Comparison of ENCODE assay signal across 25 cellular contexts in the genomic region with DNA sequence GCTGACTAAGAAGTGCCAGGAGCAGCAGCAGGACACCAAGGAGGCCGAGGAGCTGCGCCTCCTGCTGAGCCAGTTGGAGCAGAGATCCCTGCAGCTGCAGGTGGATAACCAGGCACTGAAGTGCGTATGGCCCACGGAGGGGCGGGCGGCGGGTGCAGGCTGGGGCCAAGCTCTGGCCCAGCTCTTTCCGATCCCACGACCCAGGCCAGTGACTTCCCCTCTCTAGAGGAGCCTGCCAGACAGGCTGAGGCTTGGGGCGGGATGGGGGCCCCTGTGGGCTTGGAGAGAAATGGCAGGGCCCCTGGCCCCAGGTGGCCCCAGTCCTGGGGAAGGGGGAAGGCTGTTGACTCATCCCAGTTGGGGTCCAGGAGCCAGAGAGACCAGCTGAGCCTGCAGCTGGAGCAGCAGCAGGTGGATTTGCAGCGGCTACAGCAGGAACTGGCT. TPM values are rescaled to one million over a fixed set of nuclear protein-coding genes. Genes with fewer than 3 reads are reported as not detected.
A peak's percentile ranks its signal among the peaks of the same experiment; 100 is the strongest.
DNase-seq lines count a peak whose midpoint lies in the region; ATAC-seq, FAIRE-seq and TF ChIP-seq lines count a peak whose summit lies in the region.
"Had no signal": no experiment of that assay in that cellular context is flagged by ENCODE, and none has a peak within 500 bp of the region (broad histone marks: within the 10 kb centered on the region; RNA-seq: fewer than 3 reads in every experiment).

No MANE protein-coding gene starts in this region.

- no peak overlapping the region for H3K4ac ChIP-seq in H1 (replicated peaks; ENCODE audit: insufficient read length, low read depth, low read length)

- WGBS in H1 (ENCODE audit: extremely low coverage in 1 of 2, insufficient coverage in 1 of 2, insufficient read length in 1 of 2, insufficient replicate concordance in 2 of 2, low coverage in 1 of 2, low lambda C conversion rate in 2 of 2, missing lambda C conversion rate in 1 of 2), 2 experiments: 56% methylated on average over 10 of the region's 11 CpGs; no CpG with 5 or more reads in 1 of the 2 experiments
- WGBS in aorta, 2 donors: 83 to 87% methylated on average over 11 of the region's 11 CpGs

- peak in 2 of 3 experiments; percentile 7 to 19; a peak in 1 of 4 replicates for TF ChIP-seq CTCF in H1 (IDR thresholded peaks at IDR 0.05; ENCODE audit: control extremely low read depth in 1 of 3, insufficient read depth in 1 of 3, low read depth in 1 of 3, low read length in 3 of 3)

- ATAC-seq in aorta (ENCODE audit: low FRiP score): no peak
- ATAC-seq: A549, natural killer cell had no signal

- H2BK12ac ChIP-seq in H1 (ENCODE audit: low read depth, low read length): peak overlapping the region; percentile 33; the same call in 1 of the 2 replicates

- H2BK120ac ChIP-seq in H1 (replicated peaks; ENCODE audit: low read depth, low read length): no peak overlapping the region

- H3K27me3 ChIP-seq in H1 (replicated peaks in 1 of 4; ENCODE audit: control insufficient read depth in 3 of 4, extremely low read depth in 1 of 4, insufficient read depth in 3 of 4, low read length in 3 of 4) (0 out of 7 replicates have a peak, but pooled peaks cover 0 to 2% (median 0%) of the 10 kb centered on the region in 4 experiments), aorta (ENCODE audit: control insufficient read depth in 1 of 2, insufficient read depth in 2 of 2, low read length in 1 of 2) (no peaks in the 10 kb centered on the region)
- H3K27me3 ChIP-seq: dorsolateral prefrontal cortex had no signal

- H3K4me1 ChIP-seq in H1 (replicated peaks in 1 of 4; ENCODE audit: control insufficient read depth in 3 of 4, insufficient read depth in 4 of 4, low read length in 3 of 4): peaks cover 0 to 32% (median 22%) of the 10 kb centered on the region in 4 experiments; a peak in 6 of 7 replicates
- H3K4me1 ChIP-seq in aorta (ENCODE audit: control insufficient read depth in 1 of 2, insufficient read depth in 2 of 2, low read length in 2 of 2): no peaks in the 10 kb centered on the region

- H3K9ac ChIP-seq in H1 (replicated peaks in 1 of 4; ENCODE audit: extremely low read depth in 1 of 4, low read depth in 3 of 4, low read length in 3 of 4): no peak overlapping the region

- H3K27ac ChIP-seq in H1 (ENCODE audit: low read depth, low read length) (peak overlapping the region; percentile 20; the same call in 1 of the 2 replicates), aorta (ENCODE audit: low read depth in 1 of 2, low read length in 2 of 2) (no peak overlapping the region)
- H3K27ac ChIP-seq: A549 had no signal

- DNase-seq in NCI-H524 (lab: John Stamatoyannopoulos, UW) (peak; percentile 56 to 79), NCI-H524 treated with DMSO at 0.1 percent for 48 hours (lab: John Stamatoyannopoulos, UW) (no peak), NCI-H2171 treated with DMSO at 0.1 percent for 48 hours (lab: John Stamatoyannopoulos, UW) (peak; percentile 74), H1 (ENCODE audit: low read depth in 1 of 2, low spot score in 2 of 2) (no peak), aorta (no peak), ecto neural progenitor cell (ENCODE audit: low spot score) (no peak), UCSD-AML1 (lab: John Stamatoyannopoulos, UW; ENCODE audit: unreplicated experiment) (no peak), DMS114 treated with DMSO at 0.1 percent for 48 hours (lab: John Stamatoyannopoulos, UW; ENCODE audit: unreplicated experiment) (no peak)
- DNase-seq: activated naive CD4-positive, alpha-beta T cell; activated T-cell treated with anti-CD3 and anti-CD28 coated beads for 4 hours; amniotic stem cell; DMS79 treated with DMSO at 0.1 percent for 48 hours; dorsolateral prefrontal cortex; foreskin melanocyte; natural killer cell; NCI-H1105; NCI-H226; stimulated activated CD4-positive, alpha-beta T cell treated with anti-CD3 and anti-CD28 coated beads, Interleukin-4, amount 100 ng/mL, for 1 hour had no signal

- no peak overlapping the region; the same call in 1 of the 2 replicates for H2BK15ac ChIP-seq in H1 (ENCODE audit: low read length)

- no peak overlapping the region for H2AFZ ChIP-seq in H1 (ENCODE audit: low read length)

- no peak overlapping the region for H2AK5ac ChIP-seq in H1 (ENCODE audit: low read depth, low read length)

- CTCF ChIA-PET in H1 (lab: Charles Lee; ENCODE audit: partially characterized antibody): interaction anchor here (0.6 to 3.9 kb wide), 15 partner anchors 9 to 209 kb away, joined by 3 to 23 read pairs (median 4); partner anchors contain the start of gene TOR2A

- H3K9me3 ChIP-seq in H1 (ENCODE audit: insufficient read depth in 2 of 2, low read depth in 1 of 2, low read length in 1 of 2) (no peaks in the 10 kb centered on the region), aorta (ENCODE audit: control insufficient read depth, low read length) (no peaks in the 10 kb centered on the region)
- H3K9me3 ChIP-seq: A549 had no signal

- peak in 1 of 2 experiments; percentile 39; a peak in 2 of 4 replicates for TF ChIP-seq RAD21 in H1 (IDR thresholded peaks at IDR 0.05 in 1 of 2, conservative IDR thresholded peaks at IDR 0.05 in 1 of 2; ENCODE audit: low read depth in 2 of 2, low read length in 2 of 2)

- TF ChIP-seq POLR2A in H1 (IDR thresholded peaks at IDR 0.05; ENCODE audit: control extremely low read depth in 1 of 2, low read depth in 2 of 2, low read length in 2 of 2): no peak

- H3K36me3 ChIP-seq in H1 (ENCODE audit: control insufficient read depth in 2 of 4, insufficient read depth in 4 of 4, low read length in 3 of 4) (no peaks in the 10 kb centered on the region), aorta (ENCODE audit: control insufficient read depth in 1 of 2, insufficient read depth in 2 of 2, low read length in 1 of 2) (no peaks in the 10 kb centered on the region)

- H3K4me2 ChIP-seq in H1 (ENCODE audit: insufficient read depth in 1 of 2, low read depth in 2 of 2, low read length in 2 of 2): peak overlapping the region; percentile 19 to 43; a peak in 2 of 4 replicates
- H3K4me2 ChIP-seq: A549, smooth muscle cell had no signal

- H4K5ac ChIP-seq in H1 (ENCODE audit: insufficient read length, low read depth, low read length): no peak overlapping the region

- no peak overlapping the region for H4K8ac ChIP-seq in H1 (ENCODE audit: extremely low read depth, insufficient read depth, low read length)

- peaks cover 10% of the 10 kb centered on the region; the same call in 1 of the 2 replicates for H3K23me2 ChIP-seq in H1 (ENCODE audit: low read depth, low read length)

- no peak overlapping the region for H3K4me3 ChIP-seq in H1 (ENCODE audit: extremely low read depth in 1 of 4, insufficient read depth in 2 of 4, low read depth in 3 of 4, low read length in 4 of 4)
- no peak overlapping the region for H3K4me3 ChIP-seq in aorta (ENCODE audit: low read length in 2 of 2)
- H3K4me3 ChIP-seq: A549, dorsolateral prefrontal cortex, smooth muscle cell had no signal

- H4K20me1 ChIP-seq in H1 (replicated peaks in 1 of 2; ENCODE audit: control insufficient read depth in 1 of 2, insufficient read depth in 2 of 2, low read length in 2 of 2): peaks cover 0 to 3% of the 10 kb centered on the region in 2 experiments

- H2BK20ac ChIP-seq in H1 (ENCODE audit: low read length): no peak overlapping the region

- no peak overlapping the region for H3K56ac ChIP-seq in H1 (replicated peaks; ENCODE audit: insufficient read length, low read depth, low read length)

- TF ChIP-seq EP300 in H1 (IDR thresholded peaks at IDR 0.05; ENCODE audit: borderline replicate concordance in 1 of 2, low read depth in 2 of 2, low read length in 2 of 2): no peak

- no peaks in the 10 kb centered on the region; the same call in 1 of the 2 replicates for H3K79me1 ChIP-seq in H1 (ENCODE audit: low read depth, low read length)

- POLR2A ChIA-PET in H1 (lab: Charles Lee; ENCODE audit: partially characterized antibody): interaction anchor here (0.7 to 2.6 kb wide), 10 partner anchors 8 to 261 kb away, joined by 3 to 7 read pairs (median 3); partner anchors contain the start of genes LRSAM1 and RPL12

- no peak overlapping the region for H2BK5ac ChIP-seq in H1 (ENCODE audit: low read depth, low read length)

- peak overlapping the region; percentile 78; the same call in 1 of the 2 replicates for H3K18ac ChIP-seq in H1 (ENCODE audit: extremely low read depth, low read length)

- intact Hi-C loops in aorta (cut with DNase I): no loop called here

- H4K91ac ChIP-seq in H1 (replicated peaks; ENCODE audit: insufficient read length, low read length): peak overlapping the region; percentile 57

- H3K14ac ChIP-seq in H1 (ENCODE audit: insufficient read length): no peak overlapping the region

- no peak for FAIRE-seq in H1 (lab: Jason Lieb, UNC)
- FAIRE-seq: A549 had no signal

- H3K23ac ChIP-seq in H1 (ENCODE audit: insufficient read length): no peak overlapping the region

- no peaks in the 10 kb centered on the region for H3K79me2 ChIP-seq in H1 (ENCODE audit: control insufficient read depth in 1 of 2, insufficient read depth in 2 of 2, low read length in 2 of 2)

RNA-seq across cellular contexts. Expression of gene PTRH1, which starts 3.6 kb away (rescaled TPM):
- total RNA-seq in H1 (2021; fragmentation: NEBNext Ultra II Directional; extraction: Animal tissue kit (Norgen Biotek cat#: 25700)): 11.1 and 11.2 TPM in 2 replicates
- polyA plus RNA-seq in H1 (2011; rRNA removed) (19.8 and 26.4 TPM in 2 replicates), aorta (10 to 100 TPM; 12.1 to 23.2 TPM)
- polyA plus RNA-seq in H1 (2011; cell fraction: cytosol; rRNA removed): 19.3 TPM
- polyA plus RNA-seq in H1 (2011; cell fraction: nucleus; rRNA removed): 15.4 TPM
- polyA plus RNA-seq in H1 (2012, experiment 1 of 2): 4.3 to 12.8 TPM (median 10.2 TPM) in 4 replicates
- 9.6 TPM for polyA plus RNA-seq in H1 (2012, experiment 2 of 2)
- polyA plus RNA-seq in H1 (2013, experiment 1 of 2): 5.9 TPM
- polyA plus RNA-seq in H1 (2013, experiment 2 of 2): 6.8 TPM
- 1.8 and 3.4 TPM in 2 replicates for polyA minus RNA-seq in H1 (2011; rRNA and poly(A)+ RNA removed)
- 7.9 TPM for polyA minus RNA-seq in H1 (2011; cell fraction: cytosol; rRNA and poly(A)+ RNA removed)
- polyA minus RNA-seq in H1 (2011; cell fraction: nucleus; rRNA and poly(A)+ RNA removed): 8.3 TPM
- 10 to 100 TPM in 1 of 2 donors, 1 to 10 TPM in 1; 9.8 to 12.2 TPM for total RNA-seq in aorta

RNA-seq across cellular contexts. Expression of gene TTC16, which starts 4.0 kb away (rescaled TPM):
- total RNA-seq in H1 (2021; fragmentation: NEBNext Ultra II Directional; extraction: Animal tissue kit (Norgen Biotek cat#: 25700)): not detected in 2 replicates
- polyA plus RNA-seq in H1 (2011; rRNA removed) (0.03 TPM in 2 replicates), aorta (not detected)
- polyA plus RNA-seq in H1 (2011; cell fraction: cytosol; rRNA removed): 0.03 TPM
- 0.11 TPM for polyA plus RNA-seq in H1 (2011; cell fraction: nucleus; rRNA removed)
- polyA plus RNA-seq in H1 (2012, experiment 1 of 2): 0.08 TPM in 2 of 4 replicates, not detected in the others
- polyA plus RNA-seq in H1 (2012, experiment 2 of 2): not detected
- polyA plus RNA-seq in H1 (2013, experiment 1 of 2): 0.02 TPM
- 0.02 TPM for polyA plus RNA-seq in H1 (2013, experiment 2 of 2)
- 0.06 TPM in 1 of 2 replicates, not detected in the other for polyA minus RNA-seq in H1 (2011; rRNA and poly(A)+ RNA removed)
- polyA minus RNA-seq in H1 (2011; cell fraction: cytosol; rRNA and poly(A)+ RNA removed): not detected
- polyA minus RNA-seq in H1 (2011; cell fraction: nucleus; rRNA and poly(A)+ RNA removed): not detected
- total RNA-seq in aorta: under 1 TPM; 0.16 to 0.30 TPM
- total RNA-seq: epithelial cell of proximal tubule, pulmonary artery endothelial cell, smooth muscle cell, urinary bladder had no signal
- polyA plus RNA-seq: A549, urinary bladder had no signal

RNA-seq across cellular contexts. Expression of gene CFAP157, which starts 5.1 kb away (rescaled TPM):
- not detected in 2 replicates for total RNA-seq in H1 (2021; fragmentation: NEBNext Ultra II Directional; extraction: Animal tissue kit (Norgen Biotek cat#: 25700))
- polyA plus RNA-seq in H1 (2011; rRNA removed) (0.05 TPM in 1 of 2 replicates, not detected in the other), aorta (under 1 TPM in 1 of 2 donors, not detected in 1; 0.69 TPM)
- 0.03 TPM for polyA plus RNA-seq in H1 (2011; cell fraction: cytosol; rRNA removed)
- 0.17 TPM for polyA plus RNA-seq in H1 (2011; cell fraction: nucleus; rRNA removed)
- 1.1 to 1.8 TPM (median 1.4 TPM) in 4 replicates for polyA plus RNA-seq in H1 (2012, experiment 1 of 2)
- 0.62 TPM for polyA plus RNA-seq in H1 (2012, experiment 2 of 2)
- 0.06 TPM for polyA plus RNA-seq in H1 (2013, experiment 1 of 2)
- polyA plus RNA-seq in H1 (2013, experiment 2 of 2): 0.02 TPM
- 0.06 TPM in 1 of 2 replicates, not detected in the other for polyA minus RNA-seq in H1 (2011; rRNA and poly(A)+ RNA removed)
- polyA minus RNA-seq in H1 (2011; cell fraction: cytosol; rRNA and poly(A)+ RNA removed): not detected
- polyA minus RNA-seq in H1 (2011; cell fraction: nucleus; rRNA and poly(A)+ RNA removed): not detected
- under 1 TPM; 0.16 to 0.60 TPM for total RNA-seq in aorta
- total RNA-seq: cardiac septum; CD4-positive, CD25-positive, alpha-beta regulatory T cell; epithelial cell of proximal tubule; natural killer cell; pulmonary artery endothelial cell; smooth muscle cell; urinary bladder had no signal

RNA-seq across cellular contexts. Expression of gene TOR2A, which starts 23.2 kb away (rescaled TPM):
- 18.4 and 18.7 TPM in 2 replicates for total RNA-seq in H1 (2021; fragmentation: NEBNext Ultra II Directional; extraction: Animal tissue kit (Norgen Biotek cat#: 25700))
- polyA plus RNA-seq in H1 (2011; rRNA removed) (24.9 and 34.2 TPM in 2 replicates), aorta (10 to 100 TPM in 1 of 2 donors, 1 to 10 TPM in 1; 4.5 to 12.7 TPM)
- polyA plus RNA-seq in H1 (2011; cell fraction: cytosol; rRNA removed): 18.8 TPM
- 24.8 TPM for polyA plus RNA-seq in H1 (2011; cell fraction: nucleus; rRNA removed)
- polyA plus RNA-seq in H1 (2012, experiment 1 of 2): 10.1 to 23.2 TPM (median 21.4 TPM) in 4 replicates
- polyA plus RNA-seq in H1 (2012, experiment 2 of 2): 18.1 TPM
- polyA plus RNA-seq in H1 (2013, experiment 1 of 2): 18.7 TPM
- polyA plus RNA-seq in H1 (2013, experiment 2 of 2): 21.8 TPM
- polyA minus RNA-seq in H1 (2011; rRNA and poly(A)+ RNA removed): 4.3 and 4.4 TPM in 2 replicates
- polyA minus RNA-seq in H1 (2011; cell fraction: cytosol; rRNA and poly(A)+ RNA removed): 11.2 TPM
- polyA minus RNA-seq in H1 (2011; cell fraction: nucleus; rRNA and poly(A)+ RNA removed): 9.3 TPM
- total RNA-seq in aorta: 1 to 10 TPM; 5.8 to 8.0 TPM

Comparison
In these comparisons a context has a peak if more than half of its experiments do, and no peak if none do; other contexts are left out.
1. DNase-seq: peak in NCI-H524 (2 of 2) and NCI-H2171 treated with DMSO at 0.1 percent for 48 hours (single experiment); none in NCI-H524 treated with DMSO at 0.1 percent for 48 hours (single experiment), H1 (0 of 2), aorta (0 of 2), ecto neural progenitor cell (single experiment), UCSD-AML1 (single experiment) and DMS114 treated with DMSO at 0.1 percent for 48 hours (single experiment).